In the genomic region with DNA sequence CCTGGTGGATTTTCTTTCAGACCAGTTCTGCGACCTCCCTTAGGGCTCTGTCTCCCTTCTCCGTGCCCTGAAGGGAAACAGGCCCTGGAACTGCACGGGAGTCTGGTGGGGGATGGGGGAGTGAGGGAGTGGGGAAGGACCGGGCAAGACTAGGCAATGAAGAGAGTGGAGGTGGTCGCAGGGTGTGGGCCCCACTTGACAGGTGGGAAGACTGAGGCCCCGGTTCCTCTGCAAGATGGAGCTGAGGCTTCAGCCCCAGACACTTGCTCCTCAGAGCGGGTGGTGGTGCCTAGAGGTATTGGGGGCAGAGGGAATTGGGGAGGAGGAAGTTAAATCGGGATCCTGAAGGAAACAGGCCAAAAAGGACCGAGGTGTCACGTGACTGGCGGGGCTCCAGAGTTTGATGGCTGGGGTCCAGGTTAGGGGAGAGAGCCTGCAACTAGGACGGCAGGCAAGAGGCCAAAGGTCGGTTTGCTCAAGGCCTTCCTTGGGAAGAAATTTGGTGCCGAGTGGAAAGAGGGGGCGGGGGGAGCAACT, we compare ENCODE assay signal across 8 cellular contexts. TPM values are rescaled to one million over a fixed set of nuclear protein-coding genes. Genes with fewer than 3 reads are reported as not detected.
DNase-seq lines count a peak whose midpoint lies in the region; ATAC-seq, FAIRE-seq and TF ChIP-seq lines count a peak whose summit lies in the region.

No MANE protein-coding gene starts in this region.

- H2AFZ ChIP-seq in HepG2 (ENCODE audit: low read length), result no peak overlapping the region

- H4K20me1 ChIP-seq in HepG2 (ENCODE audit: insufficient read depth, low read length), result no peaks in the 10 kb centered on the region

- no peaks in the 10 kb centered on the region for H3K9me3 Mint-ChIP-seq in activated T-cell treated with anti-CD3 and anti-CD28 coated beads, Interleukin-2, amount 50 U/mL, for 4 hours
- H3K9me3 Mint-ChIP-seq in central memory CD8-positive, alpha-beta T cell, result no peaks in the 10 kb centered on the region

- intact Hi-C loops in HepG2 (cut with micrococcal nuclease; ENCODE audit: unreplicated experiment), result no loop called here

- H3K4me3 Mint-ChIP-seq in activated T-cell treated with anti-CD3 and anti-CD28 coated beads, Interleukin-2, amount 50 U/mL, for 4 hours, result peak overlapping the region; percentile 71
- H3K4me3 Mint-ChIP-seq in central memory CD8-positive, alpha-beta T cell, result peak overlapping the region; percentile 25

- H3K27me3 Mint-ChIP-seq in activated T-cell treated with anti-CD3 and anti-CD28 coated beads, Interleukin-2, amount 50 U/mL, for 4 hours (ENCODE audit: low read depth), result no peaks in the 10 kb centered on the region
- no peaks in the 10 kb centered on the region for H3K27me3 Mint-ChIP-seq in central memory CD8-positive, alpha-beta T cell

- in situ Hi-C loops in HepG2 (cut with HindIII; ENCODE audit: extremely low pct_ligation_motif_present, low pct_unique_long_range_greater_than_20kb), result no loop called here

- ATAC-seq in activated T-cell treated with anti-CD3 and anti-CD28 coated beads, Interleukin-2, amount 50 U/mL, for 4 hours, result no peak
- ATAC-seq in central memory CD8-positive, alpha-beta T cell (replicated peaks; ENCODE audit: extremely low read depth, poor library complexity, severe bottlenecking), result no peak
- ATAC-seq in HepG2 (peak; percentile 22), HG02571 (IDR thresholded peaks at IDR 0.05; ENCODE audit: unreplicated experiment) (no peak), GM18870 (IDR thresholded peaks at IDR 0.05; ENCODE audit: unreplicated experiment) (no peak)

- FAIRE-seq in HepG2 (lab: Jason Lieb, UNC), result no peak

- CTCF ChIA-PET in HepG2 (lab: Yijun Ruan, JAX; ENCODE audit: low intra/inter-chr PET ratio, low total read pairs), result no interaction called here

- peak overlapping the region; percentile 80 for H3K27ac Mint-ChIP-seq in central memory CD8-positive, alpha-beta T cell (ENCODE audit: low read depth)

- no peaks in the 10 kb centered on the region; a peak in 1 of 5 replicates for H3K27me3 ChIP-seq in HepG2 (ENCODE audit: control insufficient read depth in 1 of 2, insufficient read depth in 2 of 2, low read length in 2 of 2)

- TF ChIP-seq POLR2A in HepG2 (IDR thresholded peaks at IDR 0.05; ENCODE audit: insufficient read depth in 1 of 2, low read depth in 2 of 2, low read length in 2 of 2), result no peak

- H3K9me3 ChIP-seq in HepG2 (ENCODE audit: low read length), result no peaks in the 10 kb centered on the region

- H3K4me1 ChIP-seq in HepG2 (ENCODE audit: insufficient read depth, low read length), result peaks cover 39% of the 10 kb centered on the region

- H3K36me3 ChIP-seq in HepG2 (replicated peaks in 1 of 2; ENCODE audit: control insufficient read depth in 1 of 2, insufficient read depth in 2 of 2, low read length in 2 of 2), result peaks cover 4 to 11% of the 10 kb centered on the region in 2 experiments; a peak in 3 of 5 replicates

- no peak for TF ChIP-seq RAD21 in HepG2 (CRISPR knock-in tag; IDR thresholded peaks at IDR 0.05)

- H3K4me2 ChIP-seq in HepG2 (ENCODE audit: low read depth, low read length), result peak overlapping the region; percentile 99

- H3K4me1 Mint-ChIP-seq in activated T-cell treated with anti-CD3 and anti-CD28 coated beads, Interleukin-2, amount 50 U/mL, for 4 hours (ENCODE audit: low read depth), result peaks cover 19% of the 10 kb centered on the region
- peaks cover 27% of the 10 kb centered on the region for H3K4me1 Mint-ChIP-seq in central memory CD8-positive, alpha-beta T cell

- peak overlapping the region; percentile 84 for H3K9ac ChIP-seq in HepG2 (ENCODE audit: insufficient read depth, low read depth, low read length)

- no peaks in the 10 kb centered on the region for H3K36me3 Mint-ChIP-seq in activated T-cell treated with anti-CD3 and anti-CD28 coated beads, Interleukin-2, amount 50 U/mL, for 4 hours (ENCODE audit: insufficient read depth)
- no peaks in the 10 kb centered on the region for H3K36me3 Mint-ChIP-seq in central memory CD8-positive, alpha-beta T cell (ENCODE audit: insufficient read depth)

- POLR2A ChIA-PET in HepG2 (lab: Yijun Ruan, JAX), result interaction anchor here (0.7 to 5.3 kb wide), 7 partner anchors 12 to 407 kb away, joined by 3 to 50 read pairs (median 6); a partner anchor contains a TSS

- no peak for DNase-seq in activated T-cell treated with anti-CD3 and anti-CD28 coated beads, Interleukin-2, amount 50 U/mL, for 4 hours
- no peak for DNase-seq in activated T-cell treated with anti-CD3 and anti-CD28 coated beads, Interleukin-2, amount 50 U/mL, for 1 hour
- no peak for DNase-seq in central memory CD8-positive, alpha-beta T cell (ENCODE audit: low spot score in 2 of 2)
- peak; percentile 74 for DNase-seq in HepG2 (ENCODE audit: low spot score)
- peak in 44 of 49 donors; percentile 13 to 96 (median 50) for DNase-seq in substantia nigra (lab: John Stamatoyannopoulos, UW)
- no peak for DNase-seq in ecto neural progenitor cell (ENCODE audit: low spot score)

- no peak for TF ChIP-seq CTCF in HepG2 (CRISPR knock-in tag; IDR thresholded peaks at IDR 0.05)

- TF ChIP-seq EP300 in HepG2 (IDR thresholded peaks at IDR 0.05; ENCODE audit: low read depth in 2 of 2, low read length in 2 of 2), result peak in 1 of 2 experiments; percentile 34; a peak in 1 of 4 replicates
- TF ChIP-seq EP300 in HepG2 (CRISPR knock-in tag; IDR thresholded peaks at IDR 0.05; ENCODE audit: borderline replicate concordance), result no peak

- peak overlapping the region; percentile 68 to 92 (median 76) for H3K4me3 ChIP-seq in HepG2 (replicated peaks in 1 of 3; ENCODE audit: insufficient read depth in 1 of 3, low read depth in 2 of 3, low read length in 3 of 3)

- BruUV-seq in HepG2 (replicated peaks; lab: Mats Ljungman, UMichigan), result TSS peak; percentile 35

- WGBS in HepG2 (ENCODE audit: low lambda C conversion rate), result 2% methylated on average over 15 of the region's 15 CpGs

- H3K27ac ChIP-seq in HepG2 (ENCODE audit: extremely low read length, insufficient read depth, low read length) (peak overlapping the region; percentile 57), substantia nigra (ENCODE audit: low read depth, low read length, poor library complexity, severe bottlenecking) (peak overlapping the region; percentile 63)

- peaks cover 13% of the 10 kb centered on the region for H3K79me2 ChIP-seq in HepG2 (ENCODE audit: insufficient read depth, low read length)

RNA-seq across cellular contexts. Expression of a gene that starts 0.6 kb away (rescaled TPM):
- 10 to 100 TPM; 15.3 to 20.7 (median 15.7) TPM for total RNA-seq in activated T-cell treated with anti-CD3 and anti-CD28 coated beads, Interleukin-2, amount 50 U/mL, for 4 hours
- 51.8 and 53.3 TPM in 2 replicates for total RNA-seq in HepG2 (2016; rRNA removed; fragmentation: Illumina TruSeq; extraction: Trizol)
- 40.6 and 50.9 TPM in 2 replicates for total RNA-seq in HepG2 (2016; cell fraction: cytosol; rRNA removed; fragmentation: Illumina TruSeq; extraction: Trizol; ENCODE audit: low read depth)
- 49.0 and 53.3 TPM in 2 replicates for total RNA-seq in HepG2 (2016; cell fraction: insoluble cytoplasmic fraction; rRNA removed; fragmentation: Illumina TruSeq; extraction: Trizol)
- 44.9 and 61.9 TPM in 2 replicates for total RNA-seq in HepG2 (2016; cell fraction: membrane; rRNA removed; fragmentation: Illumina TruSeq; extraction: Trizol)
- total RNA-seq in HepG2 (2016; cell fraction: nucleus; rRNA removed; fragmentation: Illumina TruSeq; extraction: Trizol), result 26.4 and 30.0 TPM in 2 replicates
- polyA plus RNA-seq in HepG2 (2011; rRNA removed), result 26.4 and 27.7 TPM in 2 replicates
- 25.3 and 29.8 TPM in 2 replicates for polyA plus RNA-seq in HepG2 (2011; cell fraction: cytosol; rRNA removed)
- polyA plus RNA-seq in HepG2 (2011; cell fraction: nucleus; rRNA removed), result 30.9 and 36.6 TPM in 2 replicates
- polyA plus RNA-seq in HepG2 (2012), result 17.5 and 20.2 TPM in 2 replicates
- 36.8 and 48.6 TPM in 2 replicates for polyA plus RNA-seq in HepG2 (2016; cell fraction: cytosol; fragmentation: Illumina TruSeq; extraction: Trizol; ENCODE audit: low read depth)
- polyA plus RNA-seq in HepG2 (2016; cell fraction: insoluble cytoplasmic fraction; fragmentation: Illumina TruSeq; extraction: Trizol; ENCODE audit: low read depth), result 45.8 and 51.6 TPM in 2 replicates
- 36.9 and 45.8 TPM in 2 replicates for polyA plus RNA-seq in HepG2 (2016; cell fraction: membrane; fragmentation: Illumina TruSeq; extraction: Trizol; ENCODE audit: low read depth)
- polyA plus RNA-seq in HepG2 (2016; cell fraction: nucleus; fragmentation: Illumina TruSeq; extraction: Trizol; ENCODE audit: insufficient read depth, low read depth), result 55.8 and 58.3 TPM in 2 replicates
- polyA minus RNA-seq in HepG2 (2011; rRNA and poly(A)+ RNA removed; ENCODE audit: low replicate concordance), result 4.7 and 17.6 TPM in 2 replicates
- polyA minus RNA-seq in HepG2 (2011; cell fraction: cytosol; rRNA and poly(A)+ RNA removed), result 8.4 and 15.1 TPM in 2 replicates
- 8.4 and 10.3 TPM in 2 replicates for polyA minus RNA-seq in HepG2 (2011; cell fraction: nucleus; rRNA and poly(A)+ RNA removed)

RNA-seq across cellular contexts. Expression of a gene that starts 20.6 kb away (rescaled TPM):
- 10 to 100 TPM; 25.2 to 30.5 (median 28.8) TPM for total RNA-seq in activated T-cell treated with anti-CD3 and anti-CD28 coated beads, Interleukin-2, amount 50 U/mL, for 4 hours
- total RNA-seq in HepG2 (2016; rRNA removed; fragmentation: Illumina TruSeq; extraction: Trizol), result 23.8 and 28.7 TPM in 2 replicates
- total RNA-seq in HepG2 (2016; cell fraction: cytosol; rRNA removed; fragmentation: Illumina TruSeq; extraction: Trizol; ENCODE audit: low read depth), result 45.5 and 45.8 TPM in 2 replicates
- total RNA-seq in HepG2 (2016; cell fraction: insoluble cytoplasmic fraction; rRNA removed; fragmentation: Illumina TruSeq; extraction: Trizol), result 26.5 and 28.3 TPM in 2 replicates
- total RNA-seq in HepG2 (2016; cell fraction: membrane; rRNA removed; fragmentation: Illumina TruSeq; extraction: Trizol), result 17.8 and 19.8 TPM in 2 replicates
- total RNA-seq in HepG2 (2016; cell fraction: nucleus; rRNA removed; fragmentation: Illumina TruSeq; extraction: Trizol), result 23.3 and 24.6 TPM in 2 replicates
- 33.2 and 38.9 TPM in 2 replicates for polyA plus RNA-seq in HepG2 (2011; rRNA removed)
- polyA plus RNA-seq in HepG2 (2011; cell fraction: cytosol; rRNA removed), result 23.2 and 27.3 TPM in 2 replicates
- 48.7 and 59.7 TPM in 2 replicates for polyA plus RNA-seq in HepG2 (2011; cell fraction: nucleus; rRNA removed)
- polyA plus RNA-seq in HepG2 (2012), result 19.0 and 19.1 TPM in 2 replicates
- 9.3 and 10.9 TPM in 2 replicates for polyA plus RNA-seq in HepG2 (2016; cell fraction: cytosol; fragmentation: Illumina TruSeq; extraction: Trizol; ENCODE audit: low read depth)
- polyA plus RNA-seq in HepG2 (2016; cell fraction: insoluble cytoplasmic fraction; fragmentation: Illumina TruSeq; extraction: Trizol; ENCODE audit: low read depth), result 31.9 and 32.4 TPM in 2 replicates
- polyA plus RNA-seq in HepG2 (2016; cell fraction: membrane; fragmentation: Illumina TruSeq; extraction: Trizol; ENCODE audit: low read depth), result 15.9 and 18.6 TPM in 2 replicates
- polyA plus RNA-seq in HepG2 (2016; cell fraction: nucleus; fragmentation: Illumina TruSeq; extraction: Trizol; ENCODE audit: insufficient read depth, low read depth), result 26.3 and 38.4 TPM in 2 replicates
- 89.8 and 134 TPM in 2 replicates for polyA minus RNA-seq in HepG2 (2011; rRNA and poly(A)+ RNA removed; ENCODE audit: low replicate concordance)
- 15.1 and 17.1 TPM in 2 replicates for polyA minus RNA-seq in HepG2 (2011; cell fraction: cytosol; rRNA and poly(A)+ RNA removed)
- polyA minus RNA-seq in HepG2 (2011; cell fraction: nucleus; rRNA and poly(A)+ RNA removed), result 56.5 and 63.9 TPM in 2 replicates

RNA-seq across cellular contexts. Expression of a gene that starts 21.9 kb away (rescaled TPM):
- total RNA-seq in activated T-cell treated with anti-CD3 and anti-CD28 coated beads, Interleukin-2, amount 50 U/mL, for 4 hours, result 10 to 100 TPM; 39.3 to 42.0 (median 40.2) TPM
- total RNA-seq in HepG2 (2016; rRNA removed; fragmentation: Illumina TruSeq; extraction: Trizol), result 37.1 and 43.3 TPM in 2 replicates
- total RNA-seq in HepG2 (2016; cell fraction: cytosol; rRNA removed; fragmentation: Illumina TruSeq; extraction: Trizol; ENCODE audit: low read depth), result 40.6 and 44.9 TPM in 2 replicates
- 36.0 and 42.7 TPM in 2 replicates for total RNA-seq in HepG2 (2016; cell fraction: insoluble cytoplasmic fraction; rRNA removed; fragmentation: Illumina TruSeq; extraction: Trizol)
- total RNA-seq in HepG2 (2016; cell fraction: membrane; rRNA removed; fragmentation: Illumina TruSeq; extraction: Trizol), result 75.9 and 78.8 TPM in 2 replicates
- total RNA-seq in HepG2 (2016; cell fraction: nucleus; rRNA removed; fragmentation: Illumina TruSeq; extraction: Trizol), result 19.3 and 22.3 TPM in 2 replicates
- polyA plus RNA-seq in HepG2 (2011; rRNA removed), result 32.1 and 34.4 TPM in 2 replicates
- 33.5 and 41.6 TPM in 2 replicates for polyA plus RNA-seq in HepG2 (2011; cell fraction: cytosol; rRNA removed)
- polyA plus RNA-seq in HepG2 (2011; cell fraction: nucleus; rRNA removed), result 31.8 and 32.8 TPM in 2 replicates
- 29.5 and 31.4 TPM in 2 replicates for polyA plus RNA-seq in HepG2 (2012)
- 76.9 and 79.2 TPM in 2 replicates for polyA plus RNA-seq in HepG2 (2016; cell fraction: cytosol; fragmentation: Illumina TruSeq; extraction: Trizol; ENCODE audit: low read depth)
- polyA plus RNA-seq in HepG2 (2016; cell fraction: insoluble cytoplasmic fraction; fragmentation: Illumina TruSeq; extraction: Trizol; ENCODE audit: low read depth), result 59.1 and 65.5 TPM in 2 replicates
- polyA plus RNA-seq in HepG2 (2016; cell fraction: membrane; fragmentation: Illumina TruSeq; extraction: Trizol; ENCODE audit: low read depth), result 95.4 and 101 TPM in 2 replicates
- polyA plus RNA-seq in HepG2 (2016; cell fraction: nucleus; fragmentation: Illumina TruSeq; extraction: Trizol; ENCODE audit: insufficient read depth, low read depth), result 46.7 and 52.3 TPM in 2 replicates
- polyA minus RNA-seq in HepG2 (2011; rRNA and poly(A)+ RNA removed; ENCODE audit: low replicate concordance), result 35.7 and 37.3 TPM in 2 replicates
- 27.4 and 29.7 TPM in 2 replicates for polyA minus RNA-seq in HepG2 (2011; cell fraction: cytosol; rRNA and poly(A)+ RNA removed)
- 12.6 and 14.8 TPM in 2 replicates for polyA minus RNA-seq in HepG2 (2011; cell fraction: nucleus; rRNA and poly(A)+ RNA removed)

RNA-seq across cellular contexts. Expression of a gene that starts 22.5 kb away (rescaled TPM):
- 100 to 1,000 TPM; 257 to 268 (median 264) TPM for total RNA-seq in activated T-cell treated with anti-CD3 and anti-CD28 coated beads, Interleukin-2, amount 50 U/mL, for 4 hours
- 73.9 and 83.6 TPM in 2 replicates for total RNA-seq in HepG2 (2016; rRNA removed; fragmentation: Illumina TruSeq; extraction: Trizol)
- total RNA-seq in HepG2 (2016; cell fraction: cytosol; rRNA removed; fragmentation: Illumina TruSeq; extraction: Trizol; ENCODE audit: low read depth), result 33.6 and 36.2 TPM in 2 replicates
- total RNA-seq in HepG2 (2016; cell fraction: insoluble cytoplasmic fraction; rRNA removed; fragmentation: Illumina TruSeq; extraction: Trizol), result 70.0 and 87.2 TPM in 2 replicates
- 53.3 and 56.0 TPM in 2 replicates for total RNA-seq in HepG2 (2016; cell fraction: membrane; rRNA removed; fragmentation: Illumina TruSeq; extraction: Trizol)
- total RNA-seq in HepG2 (2016; cell fraction: nucleus; rRNA removed; fragmentation: Illumina TruSeq; extraction: Trizol), result 59.7 and 66.4 TPM in 2 replicates
- 27.2 and 30.1 TPM in 2 replicates for polyA plus RNA-seq in HepG2 (2011; rRNA removed)
- polyA plus RNA-seq in HepG2 (2011; cell fraction: cytosol; rRNA removed), result 38.6 and 40.7 TPM in 2 replicates
- polyA plus RNA-seq in HepG2 (2011; cell fraction: nucleus; rRNA removed), result 29.3 and 34.8 TPM in 2 replicates
- polyA plus RNA-seq in HepG2 (2012), result 27.0 and 41.3 TPM in 2 replicates
- polyA plus RNA-seq in HepG2 (2016; cell fraction: cytosol; fragmentation: Illumina TruSeq; extraction: Trizol; ENCODE audit: low read depth), result 28.3 and 37.9 TPM in 2 replicates
- 75.5 and 85.0 TPM in 2 replicates for polyA plus RNA-seq in HepG2 (2016; cell fraction: insoluble cytoplasmic fraction; fragmentation: Illumina TruSeq; extraction: Trizol; ENCODE audit: low read depth)
- 43.0 TPM in 2 replicates for polyA plus RNA-seq in HepG2 (2016; cell fraction: membrane; fragmentation: Illumina TruSeq; extraction: Trizol; ENCODE audit: low read depth)
- polyA plus RNA-seq in HepG2 (2016; cell fraction: nucleus; fragmentation: Illumina TruSeq; extraction: Trizol; ENCODE audit: insufficient read depth, low read depth), result 75.8 and 91.3 TPM in 2 replicates
- 36.5 and 108 TPM in 2 replicates for polyA minus RNA-seq in HepG2 (2011; rRNA and poly(A)+ RNA removed; ENCODE audit: low replicate concordance)
- 34.9 and 44.1 TPM in 2 replicates for polyA minus RNA-seq in HepG2 (2011; cell fraction: cytosol; rRNA and poly(A)+ RNA removed)
- 62.7 and 78.3 TPM in 2 replicates for polyA minus RNA-seq in HepG2 (2011; cell fraction: nucleus; rRNA and poly(A)+ RNA removed)

RNA-seq across cellular contexts. Expression of a gene that starts 38.8 kb away (rescaled TPM):
- 10 to 100 TPM; 56.9 to 59.9 (median 59.8) TPM for total RNA-seq in activated T-cell treated with anti-CD3 and anti-CD28 coated beads, Interleukin-2, amount 50 U/mL, for 4 hours
- 7.5 and 10.0 TPM in 2 replicates for total RNA-seq in HepG2 (2016; rRNA removed; fragmentation: Illumina TruSeq; extraction: Trizol)
- 1.9 and 2.6 TPM in 2 replicates for total RNA-seq in HepG2 (2016; cell fraction: cytosol; rRNA removed; fragmentation: Illumina TruSeq; extraction: Trizol; ENCODE audit: low read depth)
- total RNA-seq in HepG2 (2016; cell fraction: insoluble cytoplasmic fraction; rRNA removed; fragmentation: Illumina TruSeq; extraction: Trizol), result 6.6 and 9.5 TPM in 2 replicates
- total RNA-seq in HepG2 (2016; cell fraction: membrane; rRNA removed; fragmentation: Illumina TruSeq; extraction: Trizol), result 4.2 and 4.4 TPM in 2 replicates
- total RNA-seq in HepG2 (2016; cell fraction: nucleus; rRNA removed; fragmentation: Illumina TruSeq; extraction: Trizol), result 11.3 and 13.7 TPM in 2 replicates
- polyA plus RNA-seq in HepG2 (2011; rRNA removed), result 7.3 and 7.4 TPM in 2 replicates
- polyA plus RNA-seq in HepG2 (2011; cell fraction: cytosol; rRNA removed), result 4.3 and 5.0 TPM in 2 replicates
- 26.1 and 36.3 TPM in 2 replicates for polyA plus RNA-seq in HepG2 (2011; cell fraction: nucleus; rRNA removed)
- 6.0 and 6.8 TPM in 2 replicates for polyA plus RNA-seq in HepG2 (2012)
- 0.49 and 0.61 TPM in 2 replicates for polyA plus RNA-seq in HepG2 (2016; cell fraction: cytosol; fragmentation: Illumina TruSeq; extraction: Trizol; ENCODE audit: low read depth)
- 6.7 and 7.2 TPM in 2 replicates for polyA plus RNA-seq in HepG2 (2016; cell fraction: insoluble cytoplasmic fraction; fragmentation: Illumina TruSeq; extraction: Trizol; ENCODE audit: low read depth)
- 1.5 and 1.6 TPM in 2 replicates for polyA plus RNA-seq in HepG2 (2016; cell fraction: membrane; fragmentation: Illumina TruSeq; extraction: Trizol; ENCODE audit: low read depth)
- 29.3 and 31.8 TPM in 2 replicates for polyA plus RNA-seq in HepG2 (2016; cell fraction: nucleus; fragmentation: Illumina TruSeq; extraction: Trizol; ENCODE audit: insufficient read depth, low read depth)
- polyA minus RNA-seq in HepG2 (2011; rRNA and poly(A)+ RNA removed; ENCODE audit: low replicate concordance), result 9.9 and 28.6 TPM in 2 replicates
- polyA minus RNA-seq in HepG2 (2011; cell fraction: cytosol; rRNA and poly(A)+ RNA removed), result 3.2 and 6.0 TPM in 2 replicates
- 12.9 and 15.8 TPM in 2 replicates for polyA minus RNA-seq in HepG2 (2011; cell fraction: nucleus; rRNA and poly(A)+ RNA removed)

Comparison
In these comparisons a context has a peak if more than half of its experiments do, and no peak if none do; other contexts are left out.
1. DNase-seq: peak in HepG2 (single experiment) and substantia nigra (44 of 49); none in activated T-cell treated with anti-CD3 and anti-CD28 coated beads, Interleukin-2, amount 50 U/mL, for 4 hours (single experiment), activated T-cell treated with anti-CD3 and anti-CD28 coated beads, Interleukin-2, amount 50 U/mL, for 1 hour (single experiment), central memory CD8-positive, alpha-beta T cell (0 of 2) and ecto neural progenitor cell (single experiment).